ENCODE assay signal across 11 cellular contexts in the genomic region with DNA sequence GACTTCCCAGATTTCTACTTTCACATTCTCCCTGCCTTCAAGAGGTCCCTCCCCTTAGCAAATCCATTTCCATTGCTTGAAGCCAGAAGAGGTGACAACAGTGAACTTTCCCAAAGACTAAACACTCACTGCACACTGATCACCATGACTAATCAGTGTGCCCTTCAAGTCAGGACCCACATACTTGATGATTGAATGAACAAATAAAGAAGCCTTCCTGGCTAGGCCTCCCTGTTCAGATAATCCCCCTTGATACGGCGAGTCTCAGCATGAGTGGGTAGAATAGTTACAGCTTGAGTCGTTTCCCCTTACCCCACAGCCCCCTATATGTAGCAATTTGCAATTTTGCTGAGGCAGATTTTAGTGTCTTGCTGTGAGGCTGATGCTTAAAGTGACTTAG.
DNase-seq lines count a peak whose midpoint lies in the region; ATAC-seq, FAIRE-seq and TF ChIP-seq lines count a peak whose summit lies in the region.
"Had no signal": no experiment of that assay in that cellular context is flagged by ENCODE, and none has a peak within 500 bp of the region (broad histone marks: within the 10 kb centered on the region; RNA-seq: fewer than 3 reads in every experiment).

No MANE protein-coding gene starts in this region.

- DNase-seq in H54 (ENCODE audit: insufficient read length, low spot score) (peak; percentile 31), SK-N-MC (ENCODE audit: low read depth, low spot score) (no peak), fibroblast of pulmonary artery (ENCODE audit: low read depth) (peak; percentile 58), skeletal muscle cell (ENCODE audit: low read depth) (peak; percentile 92), frontal cortex (ENCODE audit: low spot score in 2 of 2) (no peak)
- no peak for DNase-seq in effector CD4-positive, alpha-beta T cell
- DNase-seq: activated CD4-positive, alpha-beta T cell treated with anti-CD3 and anti-CD28 coated beads, Interleukin-2, amount 10 ng/mL, durations not matched to agents 24 days and 14 days; activated gamma-delta T cell treated with Interleukin-2 at 50 U/mL for 16 hours; GF-D8; H7 had no signal

- no peak for TF ChIP-seq POLR2A in H54 (IDR thresholded peaks at IDR 0.05; ENCODE audit: low read depth, low read length)

- ATAC-seq in HG03135 (IDR thresholded peaks at IDR 0.05; ENCODE audit: unreplicated experiment) = no peak

- H3K4me3 ChIP-seq in SK-N-MC (peak overlapping the region; percentile 20; the same call in 1 of the 2 replicates), fibroblast of pulmonary artery (replicated peaks; ENCODE audit: low read depth, low read length) (no peak overlapping the region), skeletal muscle cell (ENCODE audit: low read depth, low read length) (no peak overlapping the region)

- no peaks in the 10 kb centered on the region for H3K36me3 ChIP-seq in SK-N-MC (ENCODE audit: insufficient read depth, low read length)

- no peak overlapping the region for H3K9ac ChIP-seq in SK-N-MC (ENCODE audit: insufficient read length)

- H3K27ac ChIP-seq in SK-N-MC = no peak overlapping the region

- no peak for TF ChIP-seq CTCF in fibroblast of pulmonary artery (IDR thresholded peaks at IDR 0.05; ENCODE audit: low read length, missing control alignments)

- H3K9me3 ChIP-seq in SK-N-MC (ENCODE audit: low read depth, low read length) = no peaks in the 10 kb centered on the region

- FAIRE-seq in H54 (lab: Jason Lieb, UNC) (peak; percentile 20), frontal cortex (lab: Jason Lieb, UNC) (no peak)

Comparison
In these comparisons a context has a peak if more than half of its experiments do, and no peak if none do; other contexts are left out.
1. DNase-seq: peak in H54 (single experiment), fibroblast of pulmonary artery (single experiment) and skeletal muscle cell (single experiment); none in SK-N-MC (single experiment), effector CD4-positive, alpha-beta T cell (single experiment) and frontal cortex (0 of 2).